Comparison of ENCODE assay signal across 8 cellular contexts in the genomic region with DNA sequence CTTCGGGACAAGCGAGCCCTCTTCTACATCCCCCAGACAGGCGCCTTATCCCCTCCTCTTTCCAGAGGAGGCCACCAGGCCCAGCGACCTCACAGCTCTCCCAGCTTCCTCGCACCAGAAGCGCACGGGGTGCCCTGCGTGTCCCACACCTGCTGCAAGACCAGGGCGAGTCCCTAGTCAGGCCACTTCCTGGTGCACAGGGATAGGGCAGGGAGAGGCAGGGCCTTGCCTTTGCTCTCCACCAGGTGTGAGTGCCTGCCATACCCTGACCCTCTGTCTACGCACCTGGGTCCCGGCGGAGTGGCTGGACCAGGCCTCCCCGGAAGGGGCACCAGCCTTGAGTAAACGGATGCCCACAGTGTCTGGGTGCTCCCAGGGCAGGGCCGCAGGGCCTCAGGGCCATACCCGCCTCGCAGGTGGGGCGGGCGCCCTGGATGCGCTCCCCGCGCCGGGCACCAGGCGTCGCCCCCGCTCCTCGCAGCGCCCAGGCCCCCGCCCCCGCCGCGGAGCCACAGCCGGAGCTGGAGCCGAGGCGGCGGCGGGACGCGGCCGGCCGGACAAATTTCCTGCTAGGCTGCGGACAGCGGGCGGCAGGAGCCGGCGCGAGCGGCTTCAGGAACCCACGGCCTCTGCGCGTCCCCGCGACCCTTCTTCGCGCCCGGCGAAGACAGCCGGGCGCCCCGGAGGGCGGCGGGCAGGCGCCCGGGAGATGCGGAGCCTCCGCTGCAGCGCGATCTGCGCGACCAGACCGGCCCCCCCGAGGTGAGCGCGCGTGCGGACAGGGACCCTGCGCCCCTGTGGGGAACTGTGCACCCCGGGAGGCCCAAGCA. TPM values are rescaled to one million over a fixed set of nuclear protein-coding genes. Genes with fewer than 3 reads are reported as not detected.
DNase-seq lines count a peak whose midpoint lies in the region; TF ChIP-seq lines count a peak whose summit lies in the region.

Gene PTPRE, plus strand, starts transcription at position 556 of the 830 bp plus-strand sequence. CDS start 133,779 bp downstream, outside the sequence.

- 7 to 11% methylated on average over 46 to 54 of the region's 78 CpGs for WGBS in GM23248 (ENCODE audit: low coverage in 1 of 2, low lambda C conversion rate in 2 of 2, missing lambda C conversion rate in 2 of 2), 2 experiments

- H3K4me1 ChIP-seq in ES-I3 (ENCODE audit: insufficient read depth, low read length) = no peaks in the 10 kb centered on the region
- H3K4me1 ChIP-seq in GM23248 (ENCODE audit: insufficient read depth) = peaks cover 21% of the 10 kb centered on the region

- peak within 1 kb of the TSS; percentile 83 for H3K4me3 ChIP-seq in GM23248

- H3K9me2 ChIP-seq in GM23248 (ENCODE audit: insufficient read depth) = no peaks in the 10 kb centered on the region

- no peaks in the 10 kb centered on the region for H3F3A ChIP-seq in GM23248 (ENCODE audit: insufficient read depth)

- H3K36me3 ChIP-seq in ES-I3 (ENCODE audit: insufficient read depth, low read length) = no peaks in the 10 kb centered on the region
- no peaks in the 10 kb centered on the region for H3K36me3 ChIP-seq in GM23248 (ENCODE audit: low read depth)

- H4K20me1 ChIP-seq in GM23248 (ENCODE audit: insufficient read depth) = no peaks in the 10 kb centered on the region

- peak within 1 kb of the TSS; percentile 48 for H3K27ac ChIP-seq in GM23248

- H3K9ac ChIP-seq in ES-I3 (ENCODE audit: low read depth, low read length) (peak within 1 kb of the TSS; percentile 50; the same call in 1 of the 2 replicates), GM23248 (peak within 1 kb of the TSS; percentile 83)

- in situ Hi-C loops in GM23248 (cut with MboI) = no loop called here

- peak; percentile 92 for DNase-seq in GM23248
- DNase-seq in activated CD4-positive, alpha-beta T cell treated with anti-CD3 and anti-CD28 coated beads, Interleukin-2, amount 50 U/mL, for 1 hour = peak; percentile 60
- peak in 1 of 2 donors; percentile 79 for DNase-seq in dermis microvascular lymphatic vessel endothelial cell (ENCODE audit: low read depth in 2 of 2)
- peak; percentile 83 to 84 for DNase-seq in lung microvascular endothelial cell (ENCODE audit: low read depth in 2 of 2)
- DNase-seq in stimulated activated CD4-positive, alpha-beta T cell treated with anti-CD3 and anti-CD28 coated beads, TNF-alpha, amount 100 ng/mL, for 1 hour (ENCODE audit: low read depth in 3 of 3, low spot score in 1 of 3) = peak in 2 of 3 donors; percentile 36 to 73
- DNase-seq in OCI-M1 (lab: John Stamatoyannopoulos, UW) = no peak

- H3K4me2 ChIP-seq in GM23248 (ENCODE audit: unreplicated experiment) = peak within 1 kb of the TSS; percentile 76

- peak within 1 kb of the TSS; percentile 81 for H2AFZ ChIP-seq in GM23248

- no peaks in the 10 kb centered on the region for H3K79me2 ChIP-seq in GM23248 (ENCODE audit: insufficient read depth)

- H3K27me3 ChIP-seq in GM23248 (replicated peaks; ENCODE audit: insufficient read depth) = no peaks in the 10 kb centered on the region

- no peaks in the 10 kb centered on the region for H3K9me3 ChIP-seq in ES-I3 (ENCODE audit: control insufficient read depth, insufficient read depth, low read length)
- H3K9me3 ChIP-seq in GM23248 (ENCODE audit: low read depth) = no peaks in the 10 kb centered on the region

- peak; percentile 92 for TF ChIP-seq CTCF in LNCAP (IDR thresholded peaks at IDR 0.05)

RNA-seq across cellular contexts. Expression of gene PTPRE, which starts in this region (rescaled TPM):
- 2.7 and 3.0 TPM in 2 replicates for total RNA-seq in GM23248 (2014; rRNA removed; shearing (Covaris generic))
- polyA plus RNA-seq in GM23248 (2016; fragmentation: Nextera tagmentation; extraction: Ambion mirVana) = 4.0 and 4.7 TPM in 2 replicates
- total RNA-seq in dermis microvascular lymphatic vessel endothelial cell = 117 and 240 TPM in 2 replicates
- 89.8 and 254 TPM in 2 replicates for total RNA-seq in lung microvascular endothelial cell

Comparison
In these comparisons a context has a peak if more than half of its experiments do, and no peak if none do; other contexts are left out.
1. RNA of gene PTPRE (total RNA-seq): 89.8 to 254 TPM in lung microvascular endothelial cell and 117 to 240 TPM in dermis microvascular lymphatic vessel endothelial cell; 2.7 to 3.0 TPM in GM23248; every median in the first group is over 10 times any median in the second.